In genomic region chr22:43812149-43812842, GRCh38 we compare ENCODE assay signal across 8 cellular contexts.
DNase-seq lines count a peak whose midpoint lies in the region; ATAC-seq and TF ChIP-seq lines count a peak whose summit lies in the region.

TSS of gene EFCAB6 (minus strand) at chr22:43812305. CDS start at chr22:43782318, 29,987 bp downstream.

- H3K4me3 ChIP-seq in AG04449 (ENCODE audit: low read depth, low read length) (peak within 1 kb of the TSS; percentile 98), coronary artery (peak within 1 kb of the TSS; percentile 85)

- CTCF ChIA-PET in AG04449 (lab: Yijun Ruan, JAX), result interaction anchor here (1.3 to 2.3 kb wide), 3 partner anchors 15 to 73 kb away, joined by 3 to 12 read pairs (median 6); no protein-coding TSS in a partner anchor

- in situ Hi-C loops in GM18951 (cut with MboI; ENCODE audit: low sequenced_read_pairs, unreplicated experiment), result no loop called here

- ATAC-seq in HG03196 (IDR thresholded peaks at IDR 0.05; ENCODE audit: unreplicated experiment), result peak; percentile 83

- DNase-seq in AG04449 (ENCODE audit: low read depth, low spot score) (no peak), NCI-H510A treated with DMSO at 0.1 percent for 48 hours (lab: John Stamatoyannopoulos, UW) (peak; percentile 72), coronary artery (ENCODE audit: low spot score) (peak; percentile 94)
- DNase-seq in activated CD4-positive, alpha-beta T cell treated with anti-CD3 and anti-CD28 coated beads for 48 hours, result peak; percentile 95
- DNase-seq in stimulated activated CD4-positive, alpha-beta T cell treated with anti-CD3 and anti-CD28 coated beads, Interleukin-1b, Interleukin-23, amount 100 ng/mL, for 4 hours (ENCODE audit: low read depth in 2 of 2), result peak; percentile 84 to 85

- TF ChIP-seq POLR2A in GM18951 (IDR thresholded peaks at IDR 0.05; ENCODE audit: extremely low read depth, insufficient read depth, insufficient read length), result peak; percentile 88

- no peak for TF ChIP-seq CTCF in AG04449 (IDR thresholded peaks at IDR 0.05; ENCODE audit: insufficient read depth, low read length, missing control alignments)
- TF ChIP-seq CTCF in coronary artery (IDR thresholded peaks at IDR 0.05), result no peak

- H3K27ac ChIP-seq in coronary artery, result peak within 1 kb of the TSS; percentile 70 to 90
- H3K27ac ChIP-seq in layer of hippocampus (ENCODE audit: low read depth, low read length), result peak within 1 kb of the TSS; percentile 81

- POLR2A ChIA-PET in AG04449 (lab: Yijun Ruan, JAX), result interaction anchor here (1.1 to 1.9 kb wide), 2 partner anchors 15 kb away, joined by 3 to 12 read pairs; no protein-coding TSS in a partner anchor

- H3K27me3 ChIP-seq in layer of hippocampus (ENCODE audit: control insufficient read depth, insufficient read depth, low read length), result no peaks in the 10 kb centered on the region
